In the genomic region with DNA sequence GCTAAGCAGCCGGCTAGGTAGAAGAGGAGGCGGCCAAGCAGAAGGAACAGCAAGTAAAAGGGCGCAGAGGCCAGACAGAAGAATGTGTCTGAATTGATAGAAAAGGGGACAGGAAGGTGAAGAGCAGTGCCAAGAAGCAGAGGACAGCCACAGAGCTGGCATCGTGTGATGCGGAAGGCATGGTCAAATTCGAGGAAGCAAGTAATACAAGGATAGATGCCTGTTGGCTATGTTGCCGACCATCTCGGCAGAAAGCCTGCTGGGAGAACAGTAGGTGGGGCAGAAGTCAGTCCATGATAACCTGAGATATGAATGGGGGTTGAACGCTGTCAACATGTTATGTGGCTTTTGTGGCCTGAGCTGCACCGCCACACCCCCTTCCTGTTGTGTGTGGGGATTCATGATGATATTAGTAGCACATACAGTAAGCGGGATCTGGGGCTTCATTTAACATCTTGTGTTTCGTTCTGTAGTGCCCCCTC, we compare ENCODE assay signal across 9 cellular contexts. TPM values are rescaled to one million over a fixed set of nuclear protein-coding genes. Genes with fewer than 3 reads are reported as not detected.
A peak's percentile ranks its signal among the peaks of the same experiment; 100 is the strongest.
DNase-seq lines count a peak whose midpoint lies in the region; ATAC-seq and TF ChIP-seq lines count a peak whose summit lies in the region.
"Had no signal": no experiment of that assay in that cellular context is flagged by ENCODE, and none has a peak within 500 bp of the region (broad histone marks: within the 10 kb centered on the region; RNA-seq: fewer than 3 reads in every experiment).

No MANE protein-coding gene starts in this region.

- H3K4me2 ChIP-seq in MM.1S (ENCODE audit: low read depth, low read length) (no peak overlapping the region), smooth muscle cell (no peak overlapping the region)

- H3K36me3 ChIP-seq in MM.1S (replicated peaks; ENCODE audit: insufficient read depth, low read length) (no peaks in the 10 kb centered on the region), smooth muscle cell (ENCODE audit: low read depth) (no peaks in the 10 kb centered on the region), aorta (ENCODE audit: control insufficient read depth in 1 of 2, insufficient read depth in 2 of 2, low read length in 1 of 2) (no peaks in the 10 kb centered on the region)

- H4K20me1 ChIP-seq in MM.1S (ENCODE audit: insufficient read depth, low read length) (no peaks in the 10 kb centered on the region), smooth muscle cell (ENCODE audit: low read depth) (no peaks in the 10 kb centered on the region)

- H3K27me3 ChIP-seq in MM.1S (replicated peaks; ENCODE audit: insufficient read depth, low read length) (no peaks in the 10 kb centered on the region), smooth muscle cell (ENCODE audit: low read depth) (no peaks in the 10 kb centered on the region), aorta (ENCODE audit: control insufficient read depth in 1 of 2, insufficient read depth in 2 of 2, low read length in 1 of 2) (no peaks in the 10 kb centered on the region)

- H3K9ac ChIP-seq in MM.1S (ENCODE audit: low read length): no peak overlapping the region
- no peak overlapping the region for H3K9ac ChIP-seq in smooth muscle cell (ENCODE audit: low read depth)

- TF ChIP-seq CTCF in MM.1S (IDR thresholded peaks at IDR 0.05; ENCODE audit: low read length) (no peak), smooth muscle cell (IDR thresholded peaks at IDR 0.05; ENCODE audit: borderline replicate concordance, insufficient read depth, poor library complexity, severe bottlenecking) (no peak)

- H3K9me2 ChIP-seq in MM.1S (replicated peaks; ENCODE audit: insufficient read depth, low read length): no peaks in the 10 kb centered on the region

- H3F3A ChIP-seq in MM.1S (ENCODE audit: insufficient read depth, low read length): no peaks in the 10 kb centered on the region
- H3F3A ChIP-seq in smooth muscle cell (ENCODE audit: low read depth): peaks cover 3% of the 10 kb centered on the region

- intact Hi-C loops in posterior vena cava (cut with DNase I): no loop called here
- intact Hi-C loops in aorta (cut with DNase I): loop anchor here in 1 of 2 donors (10.0 kb wide), 1 partner anchor 124 kb away; no protein-coding TSS in a partner anchor

- H3K27ac ChIP-seq in MM.1S (ENCODE audit: low read length): no peak overlapping the region
- no peak overlapping the region for H3K27ac ChIP-seq in caudate nucleus (ENCODE audit: low read depth, low read length)
- H3K27ac ChIP-seq in smooth muscle cell (ENCODE audit: low read depth): no peak overlapping the region
- no peak overlapping the region for H3K27ac ChIP-seq in aorta (ENCODE audit: low read depth in 1 of 2, low read length in 2 of 2)

- WGBS in smooth muscle cell (ENCODE audit: low lambda C conversion rate): 91% methylated on average over 12 of the region's 12 CpGs
- WGBS in aorta, 2 donors: 83 to 87% methylated on average over 12 of the region's 12 CpGs

- no peak overlapping the region for H2AFZ ChIP-seq in MM.1S (ENCODE audit: low read length)
- no peak overlapping the region for H2AFZ ChIP-seq in smooth muscle cell (ENCODE audit: low read depth)

- ATAC-seq in GM18867 (IDR thresholded peaks at IDR 0.05; ENCODE audit: unreplicated experiment) (peak; percentile 70), aorta (ENCODE audit: low FRiP score) (no peak)

- H3K4me1 ChIP-seq in MM.1S (ENCODE audit: low read length) (no peaks in the 10 kb centered on the region), smooth muscle cell (ENCODE audit: low read depth) (peaks cover 9% of the 10 kb centered on the region), aorta (ENCODE audit: control insufficient read depth in 1 of 2, insufficient read depth in 2 of 2, low read length in 2 of 2) (no peaks in the 10 kb centered on the region)

- H3K79me2 ChIP-seq in MM.1S (ENCODE audit: low read length) (no peaks in the 10 kb centered on the region), smooth muscle cell (ENCODE audit: low read depth) (no peaks in the 10 kb centered on the region)

- H3K9me3 ChIP-seq in MM.1S (replicated peaks; ENCODE audit: insufficient read depth, low read length): no peaks in the 10 kb centered on the region
- no peaks in the 10 kb centered on the region for H3K9me3 ChIP-seq in smooth muscle cell (replicated peaks; ENCODE audit: low read depth)
- no peaks in the 10 kb centered on the region for H3K9me3 ChIP-seq in aorta (ENCODE audit: control insufficient read depth, low read length)

- H3K4me3 ChIP-seq in MM.1S (ENCODE audit: low read length) (no peak overlapping the region), smooth muscle cell (no peak overlapping the region), aorta (ENCODE audit: low read length in 2 of 2) (no peak overlapping the region)

- DNase-seq in MM.1S (peak; percentile 28), activated T-helper 1 cell treated with Interleukin-2 at 50 U/mL for 16 hours (ENCODE audit: low read depth) (peak; percentile 64), posterior vena cava (ENCODE audit: low spot score) (no peak), caudate nucleus (lab: John Stamatoyannopoulos, UW) (no peak), smooth muscle cell (lab: John Stamatoyannopoulos, UW; ENCODE audit: unreplicated experiment) (no peak), aorta (no peak)
- peak; percentile 57 for DNase-seq in stimulated activated CD4-positive, alpha-beta T cell treated with anti-CD3 and anti-CD28 coated beads, Interleukin-2, amount 100 ng/mL, for 4 hours (ENCODE audit: low read depth)

RNA-seq across cellular contexts. Expression of gene ST8SIA6, which starts 25.7 kb away (rescaled TPM):
- total RNA-seq in posterior vena cava: 1 to 10 TPM; 3.1 to 4.5 TPM
- total RNA-seq in smooth muscle cell: 0.36 TPM in 1 of 2 replicates, not detected in the other
- 0.24 TPM in 1 of 2 replicates, not detected in the other for polyA plus RNA-seq in smooth muscle cell
- 1 to 10 TPM; 2.4 to 2.9 TPM for total RNA-seq in aorta
- polyA plus RNA-seq in aorta: under 1 TPM in 1 of 2 donors, not detected in 1; 0.10 TPM
- total RNA-seq: activated CD8-positive, alpha-beta memory T cell treated with anti-CD3 and anti-CD28 coated beads for 36 hours had no signal

Comparison
In these comparisons a context has a peak if more than half of its experiments do, and no peak if none do; other contexts are left out.
1. DNase-seq: peak in MM.1S (single experiment), activated T-helper 1 cell treated with Interleukin-2 at 50 U/mL for 16 hours (single experiment) and stimulated activated CD4-positive, alpha-beta T cell treated with anti-CD3 and anti-CD28 coated beads, Interleukin-2, amount 100 ng/mL, for 4 hours (single experiment); none in posterior vena cava (single experiment), caudate nucleus (0 of 61), smooth muscle cell (single experiment) and aorta (0 of 2).